Comparison of ENCODE assay signal across 12 cellular contexts in genomic region chr7:100985033-100985432, GRCh38. TPM values are rescaled to one million over a fixed set of nuclear protein-coding genes. Genes with fewer than 3 reads are reported as not detected.
"Had no signal": no experiment of that assay in that cellular context is flagged by ENCODE, and none has a peak within 500 bp of the region (broad histone marks: within the 10 kb centered on the region; RNA-seq: fewer than 3 reads in every experiment).

No MANE protein-coding gene starts in this region.

RNA-seq across cellular contexts. Expression of gene MUC12, which starts 15.7 kb away (rescaled TPM):
- total RNA-seq: activated CD4-positive, alpha-beta T cell treated with anti-CD3 and anti-CD28 coated beads, Interleukin-2, amount 10 ng/mL, durations not matched to agents 7 days and 5 days; liver; myocyte; sciatic nerve; temporal lobe had no signal

RNA-seq across cellular contexts. Expression of gene MUC17, which starts 34.8 kb away (rescaled TPM):
- total RNA-seq: activated CD4-positive, alpha-beta T cell treated with anti-CD3 and anti-CD28 coated beads, Interleukin-2, amount 10 ng/mL, durations not matched to agents 7 days and 5 days; activated CD8-positive, alpha-beta memory T cell treated with anti-CD3 and anti-CD28 coated beads, Interleukin-2, amount 10 ng/mL, durations not matched to agents 7 days and 5 days; activated CD8-positive, alpha-beta T cell treated with anti-CD3 and anti-CD28 coated beads for 36 hours; aorta; left cardiac atrium; liver; myocyte; sciatic nerve; T-cell; temporal lobe; vagina had no signal

RNA-seq across cellular contexts. Expression of gene MUC3A, which starts 35.7 kb away (rescaled TPM):
- total RNA-seq: activated CD4-positive, alpha-beta T cell treated with anti-CD3 and anti-CD28 coated beads, Interleukin-2, amount 10 ng/mL, durations not matched to agents 7 days and 5 days; activated CD8-positive, alpha-beta memory T cell treated with anti-CD3 and anti-CD28 coated beads, Interleukin-2, amount 10 ng/mL, durations not matched to agents 7 days and 5 days; activated CD8-positive, alpha-beta T cell treated with anti-CD3 and anti-CD28 coated beads for 36 hours; mononuclear cell; myocyte had no signal
